15 cellular contexts compared by ENCODE assay signal in the genomic region with DNA sequence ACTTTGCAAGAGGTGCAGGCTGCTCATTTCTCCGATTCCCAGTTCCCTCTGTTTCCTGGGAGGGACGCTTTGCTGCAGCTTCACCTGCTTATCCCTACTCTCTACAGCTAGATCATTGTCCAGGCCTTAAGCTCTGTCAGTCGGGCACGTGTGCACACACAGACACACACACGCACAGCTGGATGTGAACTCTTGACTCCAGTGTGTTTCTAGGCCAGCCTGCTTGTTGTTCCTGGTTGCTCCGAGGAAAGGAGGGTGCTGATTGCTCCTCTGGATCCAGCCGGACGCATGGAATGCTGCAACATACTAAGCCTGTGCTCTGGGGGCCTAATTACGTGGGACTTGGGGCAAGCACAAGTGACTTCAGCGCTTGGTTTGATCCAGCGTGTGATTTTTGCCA. TPM values are rescaled to one million over a fixed set of nuclear protein-coding genes. Genes with fewer than 3 reads are reported as not detected.
DNase-seq lines count a peak whose midpoint lies in the region; ATAC-seq, FAIRE-seq and TF ChIP-seq lines count a peak whose summit lies in the region.
"Had no signal": no experiment of that assay in that cellular context is flagged by ENCODE, and none has a peak within 500 bp of the region (broad histone marks: within the 10 kb centered on the region; RNA-seq: fewer than 3 reads in every experiment).

No MANE protein-coding gene starts in this region.

- no peak overlapping the region for H3K4me3 ChIP-seq in bronchial epithelial cell (ENCODE audit: low read depth, low read length)
- H3K4me3 ChIP-seq in left ventricle myocardium inferior: no peak overlapping the region
- H3K4me3 ChIP-seq in muscle layer of colon (ENCODE audit: low read depth in 1 of 2, low read length in 2 of 2): no peak overlapping the region
- H3K4me3 ChIP-seq in naive thymus-derived CD4-positive, alpha-beta T cell (ENCODE audit: low read length): no peak overlapping the region
- H3K4me3 ChIP-seq: GM23248 had no signal

- peaks cover 67% of the 10 kb centered on the region for H3K4me1 ChIP-seq in left ventricle myocardium inferior
- peaks cover 60% of the 10 kb centered on the region for H3K4me1 ChIP-seq in muscle layer of colon (ENCODE audit: insufficient read depth, low read length)
- H3K4me1 ChIP-seq in naive thymus-derived CD4-positive, alpha-beta T cell (ENCODE audit: control insufficient read depth in 2 of 2, insufficient read depth in 2 of 2, low read length in 2 of 2): peaks cover 6 to 7% of the 10 kb centered on the region in 2 donors

- POLR2A ChIA-PET in naive thymus-derived CD4-positive, alpha-beta T cell (lab: Charles Lee): no interaction called here

- no peaks in the 10 kb centered on the region for H3K27me3 Mint-ChIP-seq in type B pancreatic cell
- peaks cover 0 to 69% (median 0%) of the 10 kb centered on the region in 5 donors for H3K27me3 Mint-ChIP-seq in naive thymus-derived CD4-positive, alpha-beta T cell

- H3K36me3 ChIP-seq in bronchial epithelial cell (ENCODE audit: control insufficient read depth, insufficient read depth, low read length): no peaks in the 10 kb centered on the region
- H3K36me3 ChIP-seq in left ventricle myocardium inferior: no peaks in the 10 kb centered on the region
- no peaks in the 10 kb centered on the region for H3K36me3 ChIP-seq in muscle layer of colon (ENCODE audit: insufficient read depth, low read length)
- no peaks in the 10 kb centered on the region for H3K36me3 ChIP-seq in naive thymus-derived CD4-positive, alpha-beta T cell (ENCODE audit: control insufficient read depth in 2 of 3, insufficient read depth in 3 of 3, low read length in 3 of 3)

- H3K27me3 ChIP-seq in bronchial epithelial cell (ENCODE audit: control insufficient read depth, insufficient read depth, low read length) (no peaks in the 10 kb centered on the region), left ventricle myocardium inferior (ENCODE audit: low read depth) (no peaks in the 10 kb centered on the region), muscle layer of colon (ENCODE audit: control insufficient read depth in 1 of 2, insufficient read depth in 2 of 2, low read length in 2 of 2) (no peaks in the 10 kb centered on the region)
- no peaks in the 10 kb centered on the region for H3K27me3 ChIP-seq in naive thymus-derived CD4-positive, alpha-beta T cell (ENCODE audit: control insufficient read depth in 2 of 2, insufficient read depth in 2 of 2, low read length in 2 of 2)

- intact Hi-C loops in left ventricle myocardium inferior (cut with micrococcal nuclease): no loop called here
- intact Hi-C loops in naive thymus-derived CD4-positive, alpha-beta T cell (cut with micrococcal nuclease): no loop called here

- TF ChIP-seq CTCF in bronchial epithelial cell (IDR thresholded peaks at IDR 0.05; ENCODE audit: insufficient read depth, low read length, severe bottlenecking) (no peak), left ventricle myocardium inferior (IDR thresholded peaks at IDR 0.05; ENCODE audit: borderline replicate concordance) (no peak), type B pancreatic cell (conservative IDR thresholded peaks at IDR 0.05) (no peak)

- DNase-seq in bronchial epithelial cell (ENCODE audit: low read depth): no peak
- peak; percentile 29 for DNase-seq in left ventricle myocardium inferior
- DNase-seq in type B pancreatic cell (ENCODE audit: extremely low spot score, unreplicated experiment): no peak
- DNase-seq in NCI-H1930 (lab: John Stamatoyannopoulos, UW): no peak
- no peak for DNase-seq in naive thymus-derived CD4-positive, alpha-beta T cell
- DNase-seq in GM19238 (ENCODE audit: insufficient read length, low spot score): no peak
- no peak for DNase-seq in DMS 273 (lab: John Stamatoyannopoulos, UW; ENCODE audit: unreplicated experiment)
- DNase-seq: activated CD4-positive, alpha-beta T cell treated with anti-CD3 and anti-CD28 coated beads, Interleukin-2, amount 10 ng/mL, durations not matched to agents 24 days and 14 days; GM23248; Karpas-422; NCI-H69; RPMI8226; stimulated activated naive CD4-positive, alpha-beta T cell had no signal

- no peak overlapping the region for H3K9ac ChIP-seq in muscle layer of colon (ENCODE audit: low read length)
- H3K9ac ChIP-seq: GM23248 had no signal

- H3K27ac Mint-ChIP-seq in type B pancreatic cell: peak overlapping the region; percentile 78
- no peak overlapping the region for H3K27ac Mint-ChIP-seq in naive thymus-derived CD4-positive, alpha-beta T cell
- H3K27ac Mint-ChIP-seq: activated CD4-positive, alpha-beta T cell treated with anti-CD3 and anti-CD28 coated beads, Interleukin-2, amount 10 ng/mL, durations not matched to agents 24 days and 14 days; T-helper 1 cell treated with Interleukin-12 subunit alpha and Interleukin-12 subunit beta and Interleukin-4 antibody, amounts not matched to agents 30 μg/mL and 1 μg/mL, for 36 hours had no signal

- no peaks in the 10 kb centered on the region for H3K9me3 Mint-ChIP-seq in type B pancreatic cell
- H3K9me3 Mint-ChIP-seq in naive thymus-derived CD4-positive, alpha-beta T cell: no peaks in the 10 kb centered on the region
- H3K9me3 Mint-ChIP-seq: activated CD4-positive, alpha-beta T cell treated with anti-CD3 and anti-CD28 coated beads, Interleukin-2, amount 10 ng/mL, durations not matched to agents 24 days and 14 days; T-helper 1 cell treated with Interleukin-12 subunit alpha and Interleukin-12 subunit beta and Interleukin-4 antibody, amounts not matched to agents 30 μg/mL and 1 μg/mL, for 36 hours had no signal

- H3K36me3 Mint-ChIP-seq in type B pancreatic cell: peaks cover 4% of the 10 kb centered on the region
- peaks cover 0 to 4% (median 0%) of the 10 kb centered on the region in 5 donors for H3K36me3 Mint-ChIP-seq in naive thymus-derived CD4-positive, alpha-beta T cell

- H3K9me3 ChIP-seq in left ventricle myocardium inferior (replicated peaks): no peaks in the 10 kb centered on the region
- no peaks in the 10 kb centered on the region for H3K9me3 ChIP-seq in muscle layer of colon (ENCODE audit: low read length)
- no peaks in the 10 kb centered on the region for H3K9me3 ChIP-seq in naive thymus-derived CD4-positive, alpha-beta T cell (ENCODE audit: control insufficient read depth in 2 of 3, low read length in 3 of 3)

- ATAC-seq in naive thymus-derived CD4-positive, alpha-beta T cell: no peak

- CTCF ChIA-PET in naive thymus-derived CD4-positive, alpha-beta T cell (lab: Charles Lee): interaction anchor here (0.5 kb wide), 1 partner anchor 217 kb away, joined by 3 read pairs; no protein-coding TSS in a partner anchor

- H3K4me3 Mint-ChIP-seq in type B pancreatic cell: peak overlapping the region; percentile 46
- H3K4me3 Mint-ChIP-seq in naive thymus-derived CD4-positive, alpha-beta T cell: no peak overlapping the region
- H3K4me3 Mint-ChIP-seq: activated CD4-positive, alpha-beta T cell treated with anti-CD3 and anti-CD28 coated beads, Interleukin-2, amount 10 ng/mL, durations not matched to agents 24 days and 14 days; T-helper 1 cell treated with Interleukin-12 subunit alpha and Interleukin-12 subunit beta and Interleukin-4 antibody, amounts not matched to agents 30 μg/mL and 1 μg/mL, for 36 hours had no signal

- FAIRE-seq in bronchial epithelial cell (lab: Jason Lieb, UNC): peak; percentile 60

- peaks cover 69% of the 10 kb centered on the region for H3K4me1 Mint-ChIP-seq in type B pancreatic cell (ENCODE audit: unreplicated experiment)
- peaks cover 12 to 22% (median 20%) of the 10 kb centered on the region in 7 donors for H3K4me1 Mint-ChIP-seq in naive thymus-derived CD4-positive, alpha-beta T cell

- H3K27ac ChIP-seq in left ventricle myocardium inferior (replicated peaks) (peak overlapping the region; percentile 69), muscle layer of colon (ENCODE audit: low read depth, low read length) (peak overlapping the region; percentile 12)
- no peak overlapping the region for H3K27ac ChIP-seq in naive thymus-derived CD4-positive, alpha-beta T cell (ENCODE audit: low read depth, low read length)
- H3K27ac ChIP-seq: GM23248 had no signal

RNA-seq across cellular contexts. Expression of gene ZNRF3, which starts 19.7 kb away (rescaled TPM):
- total RNA-seq in bronchial epithelial cell: 3.4 and 3.7 TPM in 2 replicates
- total RNA-seq in left ventricle myocardium inferior: 6.3 TPM
- total RNA-seq in type B pancreatic cell (ENCODE audit: low replicate concordance): 17.9 and 23.1 TPM in 2 replicates
- under 1 TPM; 0.59 to 0.98 (median 0.70) TPM for total RNA-seq in naive thymus-derived CD4-positive, alpha-beta T cell
- under 1 TPM; 0.22 to 0.62 TPM for polyA plus RNA-seq in naive thymus-derived CD4-positive, alpha-beta T cell
